Comparison of ENCODE assay signal across 7 cellular contexts in genomic region chr14:103109789-103110415, GRCh38. TPM values are rescaled to one million over a fixed set of nuclear protein-coding genes. Genes with fewer than 3 reads are reported as not detected.
DNase-seq lines count a peak whose midpoint lies in the region; ATAC-seq and TF ChIP-seq lines count a peak whose summit lies in the region.
"Had no signal": no experiment of that assay in that cellular context is flagged by ENCODE, and none has a peak within 500 bp of the region (broad histone marks: within the 10 kb centered on the region; RNA-seq: fewer than 3 reads in every experiment).

No MANE protein-coding gene starts in this region.

- H3K9ac ChIP-seq in Karpas-422 (ENCODE audit: low read length) = no peak overlapping the region
- H3K9ac ChIP-seq in fibroblast of lung (ENCODE audit: insufficient read depth, low read length) = peak overlapping the region; percentile 78

- no peaks in the 10 kb centered on the region for H3K9me2 ChIP-seq in Karpas-422 (replicated peaks; ENCODE audit: insufficient read depth, low read length)

- TF ChIP-seq CTCF in fibroblast of lung (conservative IDR thresholded peaks at IDR 0.05 in 1 of 2, IDR thresholded peaks at IDR 0.05 in 1 of 2; ENCODE audit: low read depth in 1 of 2, low read length in 2 of 2) = no peak

- no peak overlapping the region for H3K27ac ChIP-seq in Karpas-422 (ENCODE audit: low read length)
- H3K27ac ChIP-seq in fibroblast of lung (ENCODE audit: insufficient read depth, low read length) = peak overlapping the region; percentile 95

- H3K4me2 ChIP-seq in Karpas-422 (ENCODE audit: low read depth, low read length, poor library complexity, severe bottlenecking) (peak overlapping the region; percentile 38), fibroblast of lung (ENCODE audit: extremely low read depth, insufficient read depth, low read length) (peak overlapping the region; percentile 73)

- H3K27me3 ChIP-seq in Karpas-422 (ENCODE audit: low read length) = no peaks in the 10 kb centered on the region
- H3K27me3 ChIP-seq in fibroblast of lung (ENCODE audit: control insufficient read depth, insufficient read depth, low read length) = no peaks in the 10 kb centered on the region

- H3K36me3 ChIP-seq in Karpas-422 (ENCODE audit: insufficient read depth, low read length) = no peaks in the 10 kb centered on the region
- no peaks in the 10 kb centered on the region for H3K36me3 ChIP-seq in fibroblast of lung (ENCODE audit: control insufficient read depth, insufficient read depth, low read length)

- no peaks in the 10 kb centered on the region for H3K79me2 ChIP-seq in Karpas-422 (ENCODE audit: low read length)
- no peaks in the 10 kb centered on the region for H3K79me2 ChIP-seq in fibroblast of lung (ENCODE audit: control insufficient read depth, insufficient read depth, low read length)

- DNase-seq in Karpas-422 (no peak), fibroblast of lung (ENCODE audit: low read depth in 2 of 2) (peak; percentile 81 to 86), skeletal muscle cell (ENCODE audit: low read depth) (peak; percentile 39), DMS79 treated with DMSO at 0.1 percent for 48 hours (lab: John Stamatoyannopoulos, UW) (no peak), NCI-H1048 (lab: John Stamatoyannopoulos, UW) (no peak)
- DNase-seq: cerebellar nuclear complex had no signal

- H3K4me1 ChIP-seq in Karpas-422 (ENCODE audit: low read length) (peaks cover 45% of the 10 kb centered on the region), fibroblast of lung (ENCODE audit: control insufficient read depth, extremely low read depth, insufficient read depth, low read length) (peaks cover 26% of the 10 kb centered on the region)

- no peak overlapping the region for H2AFZ ChIP-seq in Karpas-422 (ENCODE audit: low read length)
- H2AFZ ChIP-seq in fibroblast of lung (ENCODE audit: low read length) = no peak overlapping the region

- H4K20me1 ChIP-seq in Karpas-422 (ENCODE audit: insufficient read depth, low read depth, low read length) (peaks cover 19% of the 10 kb centered on the region), fibroblast of lung (ENCODE audit: control insufficient read depth, extremely low read depth, insufficient read depth, low read length) (no peaks in the 10 kb centered on the region)

- ATAC-seq in HG02973 (IDR thresholded peaks at IDR 0.05; ENCODE audit: unreplicated experiment) = no peak

- no peaks in the 10 kb centered on the region for H3K9me3 ChIP-seq in Karpas-422 (ENCODE audit: low read length)
- no peaks in the 10 kb centered on the region for H3K9me3 ChIP-seq in fibroblast of lung (ENCODE audit: control insufficient read depth, insufficient read depth, low read depth, low read length)

- H3K4me3 ChIP-seq in Karpas-422 (ENCODE audit: low read length) = no peak overlapping the region
- H3K4me3 ChIP-seq in fibroblast of lung (replicated peaks in 1 of 4; ENCODE audit: control extremely low read depth in 1 of 4, insufficient read depth in 1 of 4, low read depth in 3 of 4, low read length in 4 of 4) = peak overlapping the region in 1 of 4 experiments; percentile 1
- no peak overlapping the region for H3K4me3 ChIP-seq in skeletal muscle cell (ENCODE audit: low read depth, low read length)

RNA-seq across cellular contexts. Expression of gene TNFAIP2, which starts 13.4 kb away (rescaled TPM):
- total RNA-seq in Karpas-422 (2014; rRNA removed; shearing (Covaris generic); ENCODE audit: low replicate concordance) = not detected in 2 replicates
- 102 and 139 TPM in 2 replicates for total RNA-seq in fibroblast of lung
- polyA plus RNA-seq in fibroblast of lung = 31.6 and 71.5 TPM in 2 replicates
- 38.4 and 86.3 TPM in 2 replicates for polyA plus RNA-seq in fibroblast of lung (2012)
- polyA minus RNA-seq in fibroblast of lung (ENCODE audit: low replicate concordance) = 91.2 and 178 TPM in 2 replicates

RNA-seq across cellular contexts. Expression of gene EXOC3L4, which starts 15.4 kb away (rescaled TPM):
- not detected in 2 replicates for total RNA-seq in Karpas-422 (2014; rRNA removed; shearing (Covaris generic); ENCODE audit: low replicate concordance)
- total RNA-seq in fibroblast of lung = 0.26 and 0.50 TPM in 2 replicates
- 0.18 and 0.39 TPM in 2 replicates for polyA plus RNA-seq in fibroblast of lung
- 0.16 and 0.51 TPM in 2 replicates for polyA plus RNA-seq in fibroblast of lung (2012)
- not detected in 2 replicates for polyA minus RNA-seq in fibroblast of lung (ENCODE audit: low replicate concordance)

RNA-seq across cellular contexts. Expression of gene LBHD2, which starts 25.9 kb away (rescaled TPM):
- not detected in 2 replicates for total RNA-seq in Karpas-422 (2014; rRNA removed; shearing (Covaris generic); ENCODE audit: low replicate concordance)
- total RNA-seq in fibroblast of lung = not detected in 2 replicates
- not detected in 2 replicates for polyA plus RNA-seq in fibroblast of lung
- not detected in 2 replicates for polyA plus RNA-seq in fibroblast of lung (2012)
- not detected in 2 replicates for polyA minus RNA-seq in fibroblast of lung (ENCODE audit: low replicate concordance)

RNA-seq across cellular contexts. Expression of gene CDC42BPB, which starts 52.6 kb away (rescaled TPM):
- 1.6 and 4.7 TPM in 2 replicates for total RNA-seq in Karpas-422 (2014; rRNA removed; shearing (Covaris generic); ENCODE audit: low replicate concordance)
- 66.8 and 98.3 TPM in 2 replicates for total RNA-seq in fibroblast of lung
- polyA plus RNA-seq in fibroblast of lung = 44.8 and 53.1 TPM in 2 replicates
- 52.4 and 59.6 TPM in 2 replicates for polyA plus RNA-seq in fibroblast of lung (2012)
- polyA minus RNA-seq in fibroblast of lung (ENCODE audit: low replicate concordance) = 258 and 297 TPM in 2 replicates

Comparison
In these comparisons a context has a peak if more than half of its experiments do, and no peak if none do; other contexts are left out.
1. DNase-seq: peak in fibroblast of lung (2 of 2) and skeletal muscle cell (single experiment); none in Karpas-422 (single experiment), DMS79 treated with DMSO at 0.1 percent for 48 hours (single experiment) and NCI-H1048 (single experiment).
2. RNA of gene TNFAIP2, which starts 13.4 kb away (total RNA-seq): 102 to 139 TPM in fibroblast of lung; not detected in Karpas-422; every median in the first group is over 100 times any median in the second.